ENCODE assay signal across 25 cellular contexts in genomic region chr7:106339513-106340246, GRCh38. TPM values are rescaled to one million over a fixed set of nuclear protein-coding genes. Genes with fewer than 3 reads are reported as not detected.
DNase-seq lines count a peak whose midpoint lies in the region; ATAC-seq, FAIRE-seq and TF ChIP-seq lines count a peak whose summit lies in the region.
"Had no signal": no experiment of that assay in that cellular context is flagged by ENCODE, and none has a peak within 500 bp of the region (broad histone marks: within the 10 kb centered on the region; RNA-seq: fewer than 3 reads in every experiment).

No MANE protein-coding gene starts in this region.

- CTCF ChIA-PET in activated CD4-positive, alpha-beta T cell treated with anti-CD3 and anti-CD28 coated beads for 36 hours (lab: Charles Lee), result interaction anchor here (0.7 to 1.0 kb wide), 3 partner anchors 9 to 396 kb away, joined by 3 read pairs; no protein-coding TSS in a partner anchor
- CTCF ChIA-PET in GM12878 (lab: Yijun Ruan, JAX), result interaction anchor here (0.8 to 1.5 kb wide), 4 partner anchors 8 to 123 kb away, joined by 3 to 5 read pairs (median 4); no protein-coding TSS in a partner anchor

- H4K20me1 ChIP-seq in GM12878 (ENCODE audit: control insufficient read depth, insufficient read depth), result no peaks in the 10 kb centered on the region
- H4K20me1 ChIP-seq: BLaER1 treated with 17β-estradiol and CSF1 and Interleukin-3, amounts not matched to agents 10 nM and 100 nM had no signal

- H3K4me3 ChIP-seq in GM12865 (ENCODE audit: low read depth, low read length), result no peak overlapping the region
- no peak overlapping the region for H3K4me3 ChIP-seq in GM12878
- H3K4me3 ChIP-seq: A549; BLaER1 treated with 17β-estradiol and CSF1 and Interleukin-3, amounts not matched to agents 10 nM and 100 nM had no signal

- H3K36me3 Mint-ChIP-seq in activated CD4-positive, alpha-beta T cell treated with anti-CD3 and anti-CD28 coated beads for 36 hours (ENCODE audit: low read depth), result peaks cover 45% of the 10 kb centered on the region
- H3K36me3 Mint-ChIP-seq in activated CD4-positive, alpha-beta T cell treated with anti-CD3 and anti-CD28 coated beads, Interleukin-2, amount 10 ng/mL, durations not matched to agents 24 days and 14 days (ENCODE audit: low read depth), result peaks cover 24% of the 10 kb centered on the region
- H3K36me3 Mint-ChIP-seq in activated T-cell treated with anti-CD3 and anti-CD28 coated beads, Interleukin-2, amount 50 U/mL, for 72 hours (ENCODE audit: insufficient read depth in 2 of 2), result peaks cover 41 to 47% of the 10 kb centered on the region in 2 donors
- peaks cover 59% of the 10 kb centered on the region for H3K36me3 Mint-ChIP-seq in activated T-cell treated with anti-CD3 and anti-CD28 coated beads, Interleukin-2, amount 50 U/mL, for 24 hours (ENCODE audit: low read depth)

- no peak overlapping the region for H2AFZ ChIP-seq in GM12878 (ENCODE audit: control insufficient read depth, low read depth, low read length)

- peaks cover 48% of the 10 kb centered on the region for H3K9me3 Mint-ChIP-seq in activated CD4-positive, alpha-beta T cell treated with anti-CD3 and anti-CD28 coated beads for 36 hours (ENCODE audit: low read depth)
- H3K9me3 Mint-ChIP-seq in activated CD4-positive, alpha-beta T cell treated with anti-CD3 and anti-CD28 coated beads, Interleukin-2, amount 10 ng/mL, durations not matched to agents 24 days and 14 days, result peaks cover 17% of the 10 kb centered on the region
- H3K9me3 Mint-ChIP-seq in activated T-cell treated with anti-CD3 and anti-CD28 coated beads, Interleukin-2, amount 50 U/mL, for 72 hours, result peaks cover 19 to 29% of the 10 kb centered on the region in 2 donors
- peaks cover 51% of the 10 kb centered on the region for H3K9me3 Mint-ChIP-seq in activated T-cell treated with anti-CD3 and anti-CD28 coated beads, Interleukin-2, amount 50 U/mL, for 24 hours

- H3K4me1 ChIP-seq in GM12878 (ENCODE audit: control insufficient read depth, insufficient read depth, low read length), result no peaks in the 10 kb centered on the region
- H3K4me1 ChIP-seq: A549, BE2C had no signal

- H3K27me3 Mint-ChIP-seq in activated CD4-positive, alpha-beta T cell treated with anti-CD3 and anti-CD28 coated beads for 36 hours, result peaks cover 5% of the 10 kb centered on the region
- no peaks in the 10 kb centered on the region for H3K27me3 Mint-ChIP-seq in activated CD4-positive, alpha-beta T cell treated with anti-CD3 and anti-CD28 coated beads, Interleukin-2, amount 10 ng/mL, durations not matched to agents 24 days and 14 days
- peaks cover 33% of the 10 kb centered on the region for H3K27me3 Mint-ChIP-seq in activated T-cell treated with anti-CD3 and anti-CD28 coated beads, Interleukin-2, amount 50 U/mL, for 72 hours (ENCODE audit: low read depth)
- peaks cover 11% of the 10 kb centered on the region for H3K27me3 Mint-ChIP-seq in activated T-cell treated with anti-CD3 and anti-CD28 coated beads, Interleukin-2, amount 50 U/mL, for 24 hours

- RAD21 ChIA-PET in GM12878 (lab: Charles Lee; ENCODE audit: unreplicated experiment), result interaction anchor here (1.2 kb wide), 1 partner anchor 54 kb away, joined by 3 read pairs; no protein-coding TSS in a partner anchor

- no peaks in the 10 kb centered on the region for H3K27me3 ChIP-seq in GM12878 (replicated peaks in 1 of 2; ENCODE audit: control insufficient read depth in 2 of 2, insufficient read depth in 2 of 2, low read length in 1 of 2)
- H3K27me3 ChIP-seq: BLaER1 treated with 17β-estradiol and CSF1 and Interleukin-3, amounts not matched to agents 10 nM and 100 nM had no signal

- no peak for FAIRE-seq in GM12878 (lab: Jason Lieb, UNC)
- FAIRE-seq: A549, D721Med, GM12892 had no signal

- H3K27ac Mint-ChIP-seq in activated CD4-positive, alpha-beta T cell treated with anti-CD3 and anti-CD28 coated beads for 36 hours, result peak overlapping the region; percentile 3
- no peak overlapping the region for H3K27ac Mint-ChIP-seq in activated CD4-positive, alpha-beta T cell treated with anti-CD3 and anti-CD28 coated beads, Interleukin-2, amount 10 ng/mL, durations not matched to agents 24 days and 14 days
- peak overlapping the region; percentile 62 for H3K27ac Mint-ChIP-seq in activated T-cell treated with anti-CD3 and anti-CD28 coated beads, Interleukin-2, amount 50 U/mL, for 72 hours
- H3K27ac Mint-ChIP-seq in activated T-cell treated with anti-CD3 and anti-CD28 coated beads, Interleukin-2, amount 50 U/mL, for 24 hours, result no peak overlapping the region
- H3K27ac Mint-ChIP-seq: CD4-positive, alpha-beta T cell had no signal

- in situ Hi-C loops in GM12878 (cut with MboI), result loop anchor here (5.0 kb wide), 1 partner anchor 52 kb away; no protein-coding TSS in a partner anchor

- no peak for TF ChIP-seq CTCF in GM12865 (IDR thresholded peaks at IDR 0.05; ENCODE audit: insufficient read depth, low read depth, low read length, missing control alignments)
- TF ChIP-seq CTCF in GM12878 (IDR thresholded peaks at IDR 0.05 in 2 of 3, conservative IDR thresholded peaks at IDR 0.05 in 1 of 3; ENCODE audit: control insufficient read depth in 2 of 3, extremely low read depth in 1 of 3, insufficient read depth in 1 of 3, low read depth in 3 of 3, low read length in 3 of 3), result no peak

- H3K4me3 Mint-ChIP-seq in activated CD4-positive, alpha-beta T cell treated with anti-CD3 and anti-CD28 coated beads for 36 hours, result no peak overlapping the region
- H3K4me3 Mint-ChIP-seq in activated CD4-positive, alpha-beta T cell treated with anti-CD3 and anti-CD28 coated beads, Interleukin-2, amount 10 ng/mL, durations not matched to agents 24 days and 14 days, result no peak overlapping the region
- H3K4me3 Mint-ChIP-seq in activated T-cell treated with anti-CD3 and anti-CD28 coated beads, Interleukin-2, amount 50 U/mL, for 72 hours, result peak overlapping the region in 1 of 2 donors; percentile 26
- H3K4me3 Mint-ChIP-seq in activated T-cell treated with anti-CD3 and anti-CD28 coated beads, Interleukin-2, amount 50 U/mL, for 24 hours, result no peak overlapping the region
- H3K4me3 Mint-ChIP-seq: CD14-positive monocyte; CD4-positive, alpha-beta T cell; CD8-positive, alpha-beta memory T cell had no signal

- no peak overlapping the region for H3K9ac ChIP-seq in GM12878 (ENCODE audit: control insufficient read depth, insufficient read depth, low read length)
- H3K9ac ChIP-seq: BLaER1 treated with 17β-estradiol and CSF1 and Interleukin-3, amounts not matched to agents 10 nM and 100 nM had no signal

- H3K79me2 ChIP-seq in GM12878 (ENCODE audit: control insufficient read depth, insufficient read depth, low read length), result no peaks in the 10 kb centered on the region

- H3K27ac ChIP-seq in GM12878 (ENCODE audit: control insufficient read depth, insufficient read depth), result no peak overlapping the region
- H3K27ac ChIP-seq: A549; BLaER1 treated with 17β-estradiol and CSF1 and Interleukin-3, amounts not matched to agents 10 nM and 100 nM had no signal

- no peak for TF ChIP-seq RAD21 in GM12878 (IDR thresholded peaks at IDR 0.05; ENCODE audit: insufficient read depth, low read depth, low read length)

- no peaks in the 10 kb centered on the region for H3K36me3 ChIP-seq in GM12878 (ENCODE audit: control insufficient read depth in 2 of 2, insufficient read depth in 2 of 2, low read length in 1 of 2)
- H3K36me3 ChIP-seq: BE2C had no signal

- no peak for TF ChIP-seq POLR2A in GM12878 (IDR thresholded peaks at IDR 0.05; ENCODE audit: low read depth, low read length)

- intact Hi-C loops in activated CD4-positive, alpha-beta T cell treated with anti-CD3 and anti-CD28 coated beads for 36 hours (cut with DNase I, micrococcal nuclease), result loop anchor here in 1 of 2 experiments (10.0 kb wide), 1 partner anchor 375 kb away; no protein-coding TSS in a partner anchor
- intact Hi-C loops in activated CD4-positive, alpha-beta T cell treated with anti-CD3 and anti-CD28 coated beads, Interleukin-2, amount 10 ng/mL, durations not matched to agents 24 days and 14 days (cut with micrococcal nuclease), result no loop called here
- intact Hi-C loops in GM12878 (cut with micrococcal nuclease; ENCODE audit: unreplicated experiment), result no loop called here

- peaks cover 21% of the 10 kb centered on the region for H3K4me1 Mint-ChIP-seq in activated CD4-positive, alpha-beta T cell treated with anti-CD3 and anti-CD28 coated beads for 36 hours
- H3K4me1 Mint-ChIP-seq in activated CD4-positive, alpha-beta T cell treated with anti-CD3 and anti-CD28 coated beads, Interleukin-2, amount 10 ng/mL, durations not matched to agents 24 days and 14 days, result peaks cover 17% of the 10 kb centered on the region
- peaks cover 22% of the 10 kb centered on the region for H3K4me1 Mint-ChIP-seq in activated T-cell treated with anti-CD3 and anti-CD28 coated beads, Interleukin-2, amount 50 U/mL, for 72 hours (ENCODE audit: low read depth)
- peaks cover 26% of the 10 kb centered on the region for H3K4me1 Mint-ChIP-seq in activated T-cell treated with anti-CD3 and anti-CD28 coated beads, Interleukin-2, amount 50 U/mL, for 24 hours (ENCODE audit: low read depth)
- H3K4me1 Mint-ChIP-seq: CD8-positive, alpha-beta memory T cell had no signal

- POLR2A ChIA-PET in activated CD4-positive, alpha-beta T cell treated with anti-CD3 and anti-CD28 coated beads for 36 hours (lab: Charles Lee), result interaction anchor here (0.6 to 0.7 kb wide), 3 partner anchors 20 to 135 kb away, joined by 3 to 5 read pairs (median 3); no protein-coding TSS in a partner anchor
- POLR2A ChIA-PET in GM12878 (lab: Charles Lee), result no interaction called here

- BruUV-seq in GM12878 (replicated peaks; lab: Mats Ljungman, UMichigan), result no TSS peak

- ATAC-seq in activated CD4-positive, alpha-beta T cell treated with anti-CD3 and anti-CD28 coated beads for 36 hours, result peak; percentile 40
- peak; percentile 76 for ATAC-seq in activated T-cell treated with anti-CD3 and anti-CD28 coated beads, Interleukin-2, amount 50 U/mL, for 72 hours (replicated peaks in 1 of 2)
- peak; percentile 57 for ATAC-seq in GM12878
- ATAC-seq: A549 had no signal

- no peak for TF ChIP-seq EP300 in GM12878 (IDR thresholded peaks at IDR 0.05; ENCODE audit: borderline replicate concordance in 1 of 2, control insufficient read depth in 1 of 2, low read depth in 2 of 2, low read length in 2 of 2)

- WGBS in GM12878 (ENCODE audit: insufficient coverage, insufficient replicate concordance, low lambda C conversion rate, missing lambda C conversion rate), result 64% methylated on average over 1 of the region's 1 CpG

- H3K4me2 ChIP-seq in GM12878 (ENCODE audit: control insufficient read depth, insufficient read depth), result no peak overlapping the region
- H3K4me2 ChIP-seq: A549; BLaER1 treated with 17β-estradiol and CSF1 and Interleukin-3, amounts not matched to agents 10 nM and 100 nM had no signal

- SMC1A ChIA-PET in GM12878 (lab: Charles Lee; ENCODE audit: uncharacterized antibody, unreplicated experiment), result interaction anchor here (1.2 kb wide), 1 partner anchor 9 kb away, joined by 3 read pairs; no protein-coding TSS in a partner anchor

- no peak for DNase-seq in activated CD4-positive, alpha-beta T cell treated with anti-CD3 and anti-CD28 coated beads for 36 hours
- DNase-seq in activated CD4-positive, alpha-beta T cell treated with anti-CD3 and anti-CD28 coated beads, Interleukin-2, amount 10 ng/mL, durations not matched to agents 24 days and 14 days, result no peak
- DNase-seq in activated T-cell treated with anti-CD3 and anti-CD28 coated beads, Interleukin-2, amount 50 U/mL, for 72 hours, result no peak
- DNase-seq in activated T-cell treated with anti-CD3 and anti-CD28 coated beads, Interleukin-2, amount 50 U/mL, for 24 hours, result no peak
- DNase-seq in GM12865 (ENCODE audit: low read depth) (peak; percentile 53), GM12878 (ENCODE audit: low read depth, low spot score) (no peak), NCI-H526 treated with DMSO at 0.1 percent for 48 hours (lab: John Stamatoyannopoulos, UW) (no peak)
- DNase-seq: 8988T; ACHN; AML-193; BE2C; CD4-positive, alpha-beta T cell; CD8-positive, alpha-beta memory T cell; DMS 273 treated with DMSO at 0.1 percent for 48 hours; DMS79; EL; GDM1; GOT3; H7; HCEC 1CT had no signal

- H3K9me3 ChIP-seq in GM12878 (replicated peaks; ENCODE audit: control insufficient read depth, insufficient read depth, low read length), result peaks cover 16% of the 10 kb centered on the region; the same call in 2 of the 3 replicates
- H3K9me3 ChIP-seq: BE2C had no signal

RNA-seq across cellular contexts. Expression of gene NAMPT, which starts 54.9 kb away (rescaled TPM):
- total RNA-seq in activated CD4-positive, alpha-beta T cell treated with anti-CD3 and anti-CD28 coated beads for 36 hours, result 1,000 to 10,000 TPM in 1 of 2 experiments, 100 to 1,000 TPM in 1; 825 to 1,205 TPM
- total RNA-seq in activated CD4-positive, alpha-beta T cell treated with anti-CD3 and anti-CD28 coated beads, Interleukin-2, amount 10 ng/mL, durations not matched to agents 24 days and 14 days, result 480 and 484 TPM in 2 replicates
- 1,000 to 10,000 TPM in 1 of 2 donors, 100 to 1,000 TPM in 1; 819 to 1,006 TPM for total RNA-seq in activated T-cell treated with anti-CD3 and anti-CD28 coated beads, Interleukin-2, amount 50 U/mL, for 72 hours
- total RNA-seq in GM12878 (2013; cell fraction: nucleolus; rRNA removed), result 297 and 310 TPM in 2 replicates
- total RNA-seq in GM12878 (2014; rRNA removed) (70.4 and 89.2 TPM in 2 replicates), GM12878 (2014; rRNA removed; fragmentation: Illumina TruSeq; extraction: Trizol) (112 and 115 TPM in 2 replicates), GM12878 (2021) (97.0 and 102 TPM in 2 replicates)
- 32.0 TPM for polyA plus RNA-seq in GM12878 (2011; ENCODE audit: low read depth)
- polyA plus RNA-seq in GM12878 (2011; rRNA removed) (173 and 276 TPM in 2 replicates), GM12878 (2014; fragmentation: Illumina TruSeq; extraction: Trizol) (96.3 and 122 TPM in 2 replicates), GM12878 (2014; fragmentation: Nextera tagmentation; extraction: Ambion mirVana) (10 to 100 TPM; 28.3 to 29.9 TPM), GM12878 (2014; rRNA removed) (43.6 and 60.3 TPM in 2 replicates), GM12878 (2016; fragmentation: Nextera tagmentation; extraction: Ambion mirVana) (10 to 100 TPM; 67.5 to 79.6 TPM)
- polyA plus RNA-seq in GM12878 (2011; cell fraction: cytosol; rRNA removed), result 44.5 and 59.5 TPM in 2 replicates
- 67.0 and 82.7 TPM in 2 replicates for polyA plus RNA-seq in GM12878 (2011; cell fraction: nucleus; rRNA removed)
- polyA plus RNA-seq in GM12878 (2012), result 61.5 and 107 TPM in 2 replicates
- 113 and 151 TPM in 2 replicates for polyA minus RNA-seq in GM12878 (2011; rRNA and poly(A)+ RNA removed)
- 137 and 168 TPM in 2 replicates for polyA minus RNA-seq in GM12878 (2011; cell fraction: cytosol; rRNA and poly(A)+ RNA removed)
- 153 and 201 TPM in 2 replicates for polyA minus RNA-seq in GM12878 (2011; cell fraction: nucleus; rRNA and poly(A)+ RNA removed)

Comparison
In these comparisons a context has a peak if more than half of its experiments do, and no peak if none do; other contexts are left out.
1. H3K27ac Mint-ChIP-seq: peak in activated CD4-positive, alpha-beta T cell treated with anti-CD3 and anti-CD28 coated beads for 36 hours (single experiment) and activated T-cell treated with anti-CD3 and anti-CD28 coated beads, Interleukin-2, amount 50 U/mL, for 72 hours (single experiment); none in activated CD4-positive, alpha-beta T cell treated with anti-CD3 and anti-CD28 coated beads, Interleukin-2, amount 10 ng/mL, durations not matched to agents 24 days and 14 days (single experiment) and activated T-cell treated with anti-CD3 and anti-CD28 coated beads, Interleukin-2, amount 50 U/mL, for 24 hours (single experiment).
2. Peak in every context shown above with its lines, with median percentiles within 50 percentile points of each other: ATAC-seq.